Comparison of ENCODE assay signal across 8 cellular contexts in genomic region chr12:61362037-61362436, GRCh38.
"Had no signal": no experiment of that assay in that cellular context is flagged by ENCODE, and none has a peak within 500 bp of the region (broad histone marks: within the 10 kb centered on the region; RNA-seq: fewer than 3 reads in every experiment).

No MANE protein-coding gene starts in this region.

- FAIRE-seq: G401.6, GM12878, GM12891, GM12892, GM18507, GM19239 had no signal

- ATAC-seq: GM12878 had no signal

- H3K4me3 ChIP-seq: GM12878 had no signal

- DNase-seq: GDM1, GF-D8 had no signal
